ENCODE assay signal across 19 cellular contexts in genomic region chr4:4871267-4872147, GRCh38. TPM values are rescaled to one million over a fixed set of nuclear protein-coding genes. Genes with fewer than 3 reads are reported as not detected.
A peak's percentile ranks its signal among the peaks of the same experiment; 100 is the strongest.
DNase-seq lines count a peak whose midpoint lies in the region; ATAC-seq, FAIRE-seq and TF ChIP-seq lines count a peak whose summit lies in the region.
"Had no signal": no experiment of that assay in that cellular context is flagged by ENCODE, and none has a peak within 500 bp of the region (broad histone marks: within the 10 kb centered on the region; RNA-seq: fewer than 3 reads in every experiment).

No MANE protein-coding gene starts in this region.

- no peak overlapping the region for H4K8ac ChIP-seq in H9 (replicated peaks; ENCODE audit: insufficient read length, low read depth, low read length)
- H4K8ac ChIP-seq in H1 (ENCODE audit: extremely low read depth, insufficient read depth, low read length) = no peak overlapping the region; the same call in 1 of the 2 replicates

- POLR2A ChIA-PET in H1 (lab: Charles Lee; ENCODE audit: partially characterized antibody) = interaction anchor here (0.8 to 1.9 kb wide), 2 partner anchors 11 to 14 kb away, joined by 3 to 8 read pairs; no protein-coding TSS in a partner anchor

- H3K56ac ChIP-seq in H9 (ENCODE audit: insufficient read length, low read depth, low read length) = no peak overlapping the region
- no peak overlapping the region for H3K56ac ChIP-seq in H1 (replicated peaks; ENCODE audit: insufficient read length, low read depth, low read length)

- H4K91ac ChIP-seq in H9 (ENCODE audit: insufficient read length, low read depth, low read length) = no peak overlapping the region
- H4K91ac ChIP-seq in H1 (replicated peaks; ENCODE audit: insufficient read length, low read length) = no peak overlapping the region

- H2BK20ac ChIP-seq in H9 (ENCODE audit: low read depth, low read length, poor library complexity, severe bottlenecking) = no peak overlapping the region
- H2BK20ac ChIP-seq in H1 (ENCODE audit: low read length) = no peak overlapping the region

- no peak for ATAC-seq in GM18907 (IDR thresholded peaks at IDR 0.05; ENCODE audit: unreplicated experiment)
- ATAC-seq: T-cell had no signal

- H4K20me1 ChIP-seq in H9 (ENCODE audit: control insufficient read depth, insufficient read depth, insufficient read length) (peaks cover 6% of the 10 kb centered on the region), H1 (replicated peaks in 1 of 2; ENCODE audit: control insufficient read depth in 1 of 2, insufficient read depth in 2 of 2, low read length in 2 of 2) (peaks cover 16 to 50% of the 10 kb centered on the region in 2 experiments), osteoblast (ENCODE audit: insufficient read depth, low read length) (no peaks in the 10 kb centered on the region)

- H2BK15ac ChIP-seq in H9 (ENCODE audit: low read depth, low read length) (no peak overlapping the region), H1 (ENCODE audit: low read length) (no peak overlapping the region)

- H2AK5ac ChIP-seq in H9 (ENCODE audit: insufficient read length, low read length) (no peak overlapping the region), H1 (ENCODE audit: low read depth, low read length) (no peak overlapping the region)

- no peak for TF ChIP-seq RAD21 in H1 (IDR thresholded peaks at IDR 0.05 in 1 of 2, conservative IDR thresholded peaks at IDR 0.05 in 1 of 2; ENCODE audit: low read depth in 2 of 2, low read length in 2 of 2)

- H3K9ac ChIP-seq in H9 (ENCODE audit: extremely low read depth, insufficient read length, low read length) (no peak overlapping the region), H1 (replicated peaks in 1 of 4; ENCODE audit: extremely low read depth in 1 of 4, low read depth in 3 of 4, low read length in 3 of 4) (no peak overlapping the region), colonic mucosa (ENCODE audit: low read depth in 2 of 2, low read length in 2 of 2) (no peak overlapping the region)

- H2BK5ac ChIP-seq in H9 (ENCODE audit: insufficient read length, low read length) (no peak overlapping the region), H1 (ENCODE audit: low read depth, low read length) (no peak overlapping the region)

- peak overlapping the region in 1 of 2 experiments; percentile 72; a peak in 3 of 5 replicates for H3K4me3 Mint-ChIP-seq in H9
- H3K4me3 Mint-ChIP-seq: memory B cell, T-cell had no signal

- CTCF ChIA-PET in H1 (lab: Charles Lee; ENCODE audit: partially characterized antibody) = interaction anchor here (0.7 to 2.6 kb wide), 7 partner anchors 9 to 201 kb away, joined by 4 to 9 read pairs (median 5); no protein-coding TSS in a partner anchor

- H3K79me2 ChIP-seq in H9 (ENCODE audit: insufficient read depth, low read length) = no peaks in the 10 kb centered on the region
- no peaks in the 10 kb centered on the region for H3K79me2 ChIP-seq in H1 (ENCODE audit: control insufficient read depth in 1 of 2, insufficient read depth in 2 of 2, low read length in 2 of 2)
- no peaks in the 10 kb centered on the region for H3K79me2 ChIP-seq in osteoblast (ENCODE audit: insufficient read depth, low read length)

- peak overlapping the region in 2 of 4 experiments; percentile 10 to 38; a peak in 2 of 8 replicates for H3K4me3 ChIP-seq in H1 (ENCODE audit: extremely low read depth in 1 of 4, insufficient read depth in 2 of 4, low read depth in 3 of 4, low read length in 4 of 4)
- H3K4me3 ChIP-seq in osteoblast (ENCODE audit: insufficient read depth, low read length) = no peak overlapping the region
- H3K4me3 ChIP-seq in spleen = peak overlapping the region in 1 of 8 donors; percentile 30
- H3K4me3 ChIP-seq in colonic mucosa = no peak overlapping the region
- H3K4me3 ChIP-seq: breast epithelium, ovary had no signal

- H3K36me3 ChIP-seq in H1 (ENCODE audit: control insufficient read depth in 2 of 4, insufficient read depth in 4 of 4, low read length in 3 of 4) (no peaks in the 10 kb centered on the region; a peak in 1 of 8 replicates), osteoblast (ENCODE audit: insufficient read depth, low read length) (no peaks in the 10 kb centered on the region), spleen (no peaks in the 10 kb centered on the region), colonic mucosa (no peaks in the 10 kb centered on the region)
- H3K36me3 ChIP-seq: breast epithelium, ovary, WERI-Rb-1 had no signal

- H3K23me2 ChIP-seq in H9 (ENCODE audit: insufficient read length, low read depth, low read length, poor library complexity, severe bottlenecking) = no peaks in the 10 kb centered on the region
- H3K23me2 ChIP-seq in H1 (ENCODE audit: low read depth, low read length) = peaks cover 4% of the 10 kb centered on the region; the same call in 1 of the 2 replicates

- peaks cover 13 to 41% of the 10 kb centered on the region in 2 experiments for H3K4me1 Mint-ChIP-seq in H9

- TF ChIP-seq CTCF in H9 (conservative IDR thresholded peaks at IDR 0.05) = no peak
- no peak for TF ChIP-seq CTCF in H1 (IDR thresholded peaks at IDR 0.05; ENCODE audit: control extremely low read depth in 1 of 3, insufficient read depth in 1 of 3, low read depth in 1 of 3, low read length in 3 of 3)
- TF ChIP-seq CTCF in osteoblast (IDR thresholded peaks at IDR 0.05; ENCODE audit: extremely low read depth, low read depth, low read length) = no peak
- no peak for TF ChIP-seq CTCF in spleen (IDR thresholded peaks at IDR 0.05 in 8 of 11, conservative IDR thresholded peaks at IDR 0.05 in 3 of 11)
- TF ChIP-seq CTCF in colonic mucosa (IDR thresholded peaks at IDR 0.05) = no peak

- intact Hi-C loops in spleen (cut with DNase I; ENCODE audit: low total_unique reads) = loop anchor here (10.0 kb wide), 1 partner anchor 387 kb away; no protein-coding TSS in a partner anchor
- intact Hi-C loops in colonic mucosa (cut with DNase I) = no loop called here

- no peaks in the 10 kb centered on the region for H3K4me1 ChIP-seq in H9 (ENCODE audit: insufficient read depth, low read length)
- H3K4me1 ChIP-seq in H1 (replicated peaks in 1 of 4; ENCODE audit: control insufficient read depth in 3 of 4, insufficient read depth in 4 of 4, low read length in 3 of 4) = peaks cover 0 to 31% (median 18%) of the 10 kb centered on the region in 4 experiments; a peak in 6 of 7 replicates
- H3K4me1 ChIP-seq in osteoblast (ENCODE audit: insufficient read depth, low read length) = no peaks in the 10 kb centered on the region
- H3K4me1 ChIP-seq in spleen = peaks cover 2 to 55% (median 21%) of the 10 kb centered on the region in 6 donors
- no peaks in the 10 kb centered on the region for H3K4me1 ChIP-seq in colonic mucosa

- no CpG with 5 or more reads among the region's 55 CpGs for WGBS in H9 (ENCODE audit: extremely low coverage, insufficient read length, low lambda C conversion rate)
- WGBS in H1 (ENCODE audit: extremely low coverage in 1 of 2, insufficient coverage in 1 of 2, insufficient read length in 1 of 2, insufficient replicate concordance in 2 of 2, low coverage in 1 of 2, low lambda C conversion rate in 2 of 2, missing lambda C conversion rate in 1 of 2), 2 experiments = 6% methylated on average over 53 of the region's 55 CpGs; no CpG with 5 or more reads in 1 of the 2 experiments
- 4 to 10% (median 6%) methylated on average over 40 to 55 of the region's 55 CpGs for WGBS in spleen, 5 donors

- TF ChIP-seq EP300 in H1 (IDR thresholded peaks at IDR 0.05; ENCODE audit: borderline replicate concordance in 1 of 2, low read depth in 2 of 2, low read length in 2 of 2) = no peak

- no peak overlapping the region; the same call in 1 of the 2 replicates for H3K14ac ChIP-seq in H9 (ENCODE audit: insufficient read depth, low read length)
- no peak overlapping the region for H3K14ac ChIP-seq in H1 (ENCODE audit: insufficient read length)

- H3K27me3 ChIP-seq in H9 (ENCODE audit: insufficient read depth, low read length) (peaks cover 92% of the 10 kb centered on the region), H1 (replicated peaks in 1 of 4; ENCODE audit: control insufficient read depth in 3 of 4, extremely low read depth in 1 of 4, insufficient read depth in 3 of 4, low read length in 3 of 4) (peaks cover 87 to 98% (median 94%) of the 10 kb centered on the region in 4 experiments), osteoblast (ENCODE audit: insufficient read depth, low read length) (peaks cover 79% of the 10 kb centered on the region), spleen (replicated peaks in 1 of 7) (peaks cover 13 to 100% (median 98%) of the 10 kb centered on the region in 7 donors), colonic mucosa (peaks cover 77% of the 10 kb centered on the region)

- H3K23ac ChIP-seq in H9 (ENCODE audit: insufficient read length, low read depth, low read length) (no peak overlapping the region), H1 (ENCODE audit: insufficient read length) (no peak overlapping the region)

- peak overlapping the region; percentile 21 for H3K4me2 ChIP-seq in H9 (ENCODE audit: insufficient read depth, insufficient read length, low read length)
- peak overlapping the region; percentile 33 to 62 for H3K4me2 ChIP-seq in H1 (ENCODE audit: insufficient read depth in 1 of 2, low read depth in 2 of 2, low read length in 2 of 2)
- no peak overlapping the region for H3K4me2 ChIP-seq in osteoblast (ENCODE audit: insufficient read depth, low read length)

- TF ChIP-seq POLR2A in H1 (IDR thresholded peaks at IDR 0.05; ENCODE audit: control extremely low read depth in 1 of 2, low read depth in 2 of 2, low read length in 2 of 2) = no peak
- TF ChIP-seq POLR2A in spleen (IDR thresholded peaks at IDR 0.05) = no peak

- no peak overlapping the region for H2AFZ ChIP-seq in H9 (ENCODE audit: low read length)
- no peak overlapping the region for H2AFZ ChIP-seq in H1 (ENCODE audit: low read length)
- no peak overlapping the region for H2AFZ ChIP-seq in osteoblast (ENCODE audit: low read length)

- no peaks in the 10 kb centered on the region for H3K9me3 ChIP-seq in H9 (ENCODE audit: control insufficient read depth, low read depth, low read length)
- no peaks in the 10 kb centered on the region for H3K9me3 ChIP-seq in H1 (ENCODE audit: insufficient read depth in 2 of 2, low read depth in 1 of 2, low read length in 1 of 2)
- H3K9me3 ChIP-seq in osteoblast (ENCODE audit: low read depth, low read length) = no peaks in the 10 kb centered on the region
- no peaks in the 10 kb centered on the region for H3K9me3 ChIP-seq in spleen
- H3K9me3 ChIP-seq in colonic mucosa = no peaks in the 10 kb centered on the region
- H3K9me3 ChIP-seq: breast epithelium, ovary had no signal

- no peak overlapping the region for H3K4ac ChIP-seq in H9 (ENCODE audit: low read depth, low read length)
- no peak overlapping the region for H3K4ac ChIP-seq in H1 (replicated peaks; ENCODE audit: insufficient read length, low read depth, low read length)

- H2BK12ac ChIP-seq in H9 (ENCODE audit: insufficient read length, low read depth, low read length) (no peak overlapping the region), H1 (ENCODE audit: low read depth, low read length) (0 out of 2 replicates have a peak overlapping the region, but pooled peaks have one; percentile 55)

- H3K79me1 ChIP-seq in H9 (ENCODE audit: insufficient read depth, low read depth, low read length, poor library complexity, severe bottlenecking) = no peaks in the 10 kb centered on the region
- no peaks in the 10 kb centered on the region for H3K79me1 ChIP-seq in H1 (ENCODE audit: low read depth, low read length)

- no peak for FAIRE-seq in H1 (lab: Jason Lieb, UNC)
- FAIRE-seq: islet of Langerhans, small intestine had no signal

- no peak overlapping the region for H3T11ph ChIP-seq in H9 (ENCODE audit: low read length)

- H4K5ac ChIP-seq in H9 (ENCODE audit: insufficient read length, low read depth, low read length) (no peak overlapping the region), H1 (ENCODE audit: insufficient read length, low read depth, low read length) (no peak overlapping the region)

- H3K27ac ChIP-seq in H9 (ENCODE audit: insufficient read length, low read depth, low read length) (no peak overlapping the region), H1 (ENCODE audit: low read depth, low read length) (no peak overlapping the region), osteoblast (ENCODE audit: low read depth, low read length) (no peak overlapping the region), spleen (no peak overlapping the region), colonic mucosa (no peak overlapping the region)
- H3K27ac ChIP-seq: 22Rv1, breast epithelium, ovary, WERI-Rb-1 had no signal

- no peak overlapping the region for H3K27ac Mint-ChIP-seq in H9
- H3K27ac Mint-ChIP-seq: memory B cell, T-cell had no signal

- DNase-seq in DMS 273 (lab: John Stamatoyannopoulos, UW; ENCODE audit: unreplicated experiment) = peak; percentile 36
- no peak for DNase-seq in DMS 273 treated with DMSO at 0.1 percent for 48 hours (lab: John Stamatoyannopoulos, UW)
- DNase-seq in H9 = no peak
- DNase-seq in H1 (ENCODE audit: low read depth in 1 of 2, low spot score in 2 of 2) = peak in 1 of 2 experiments; percentile 63
- peak; percentile 79 for DNase-seq in osteoblast (ENCODE audit: insufficient read length, low spot score, missing footprints)
- no peak for DNase-seq in spleen
- no peak for DNase-seq in colonic mucosa
- DNase-seq: activated naive CD4-positive, alpha-beta T cell treated with anti-CD3 and anti-CD28 coated beads, Interleukin-2, amount 50 U/mL, for 16 hours; foreskin melanocyte; NCI-H187; ovary; small intestine; T-cell; WERI-Rb-1 had no signal

- no peaks in the 10 kb centered on the region for H3K27me3 Mint-ChIP-seq in H9 (ENCODE audit: low read depth)

- H2BK120ac ChIP-seq in H9 (ENCODE audit: low read depth, low read length, poor library complexity, severe bottlenecking) = no peak overlapping the region
- H2BK120ac ChIP-seq in H1 (replicated peaks; ENCODE audit: low read depth, low read length) = no peak overlapping the region

- no peaks in the 10 kb centered on the region; a peak in 1 of 7 replicates for H3K36me3 Mint-ChIP-seq in H9 (ENCODE audit: insufficient read depth in 1 of 3, low read depth in 3 of 3)
- H3K36me3 Mint-ChIP-seq: memory B cell, T-cell had no signal

- no peak overlapping the region for H3K18ac ChIP-seq in H9 (ENCODE audit: insufficient read length, low read depth, low read length)
- H3K18ac ChIP-seq in H1 (ENCODE audit: extremely low read depth, low read length) = no peak overlapping the region

- peaks cover 2 to 3% of the 10 kb centered on the region in 2 experiments; a peak in 3 of 5 replicates for H3K9me3 Mint-ChIP-seq in H9
- H3K9me3 Mint-ChIP-seq: T-cell had no signal

RNA-seq across cellular contexts. Expression of gene MSX1, which starts 12.0 kb away (rescaled TPM):
- total RNA-seq in H9 (2021) = not detected in 2 replicates
- total RNA-seq in H1 (2021; fragmentation: NEBNext Ultra II Directional; extraction: Animal tissue kit (Norgen Biotek cat#: 25700)) = not detected in 2 replicates
- polyA plus RNA-seq in H1 (2011; rRNA removed) = 0.47 and 0.75 TPM in 2 replicates
- polyA plus RNA-seq in H1 (2011; cell fraction: cytosol; rRNA removed) = 0.34 TPM
- polyA plus RNA-seq in H1 (2011; cell fraction: nucleus; rRNA removed) = 2.0 TPM
- 0.23 to 0.44 TPM (median 0.34 TPM) in 4 replicates for polyA plus RNA-seq in H1 (2012, experiment 1 of 2)
- 0.55 TPM for polyA plus RNA-seq in H1 (2012, experiment 2 of 2)
- 0.24 TPM for polyA plus RNA-seq in H1 (2013, experiment 1 of 2)
- polyA plus RNA-seq in H1 (2013, experiment 2 of 2) = 0.26 TPM
- polyA minus RNA-seq in H1 (2011; rRNA and poly(A)+ RNA removed) = not detected in 2 replicates
- not detected for polyA minus RNA-seq in H1 (2011; cell fraction: cytosol; rRNA and poly(A)+ RNA removed)
- polyA minus RNA-seq in H1 (2011; cell fraction: nucleus; rRNA and poly(A)+ RNA removed) = 0.30 TPM
- 2.9 and 3.8 TPM in 2 replicates for total RNA-seq in osteoblast
- 1 to 10 TPM; 2.8 to 6.8 (median 5.2) TPM for total RNA-seq in spleen
- polyA plus RNA-seq in spleen = 1 to 10 TPM; 1.1 to 2.6 (median 2.0) TPM
- total RNA-seq in colonic mucosa = under 1 TPM; 0.25 to 0.53 TPM
- total RNA-seq: T-cell had no signal

Comparison
In these comparisons a context has a peak if more than half of its experiments do, and no peak if none do; other contexts are left out.
1. DNase-seq: peak in DMS 273 (single experiment) and osteoblast (single experiment); none in DMS 273 treated with DMSO at 0.1 percent for 48 hours (single experiment), H9 (single experiment), spleen (single experiment) and colonic mucosa (single experiment).